14 cellular contexts compared by ENCODE assay signal in the genomic region with DNA sequence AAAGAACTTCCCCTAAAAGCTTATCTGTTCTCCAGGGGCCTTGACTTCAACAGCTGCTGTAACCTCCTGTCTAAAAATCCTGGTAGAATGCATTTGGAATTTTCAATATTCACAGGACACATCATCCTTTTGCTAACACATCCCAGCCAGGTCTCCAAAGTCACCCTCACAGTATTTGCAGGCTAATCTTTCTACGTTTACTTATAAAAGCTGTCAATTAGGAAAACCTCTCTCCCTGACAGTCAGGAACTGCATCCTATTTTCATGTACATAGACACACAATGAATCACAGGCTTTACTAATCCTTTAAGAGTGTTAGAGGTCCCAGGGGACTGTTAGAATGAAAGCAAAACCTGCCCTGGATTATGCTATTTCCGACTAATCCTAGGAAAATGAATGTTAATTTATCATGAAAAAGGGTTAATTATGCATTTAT.
DNase-seq lines count a peak whose midpoint lies in the region; ATAC-seq, FAIRE-seq and TF ChIP-seq lines count a peak whose summit lies in the region.
"Had no signal": no experiment of that assay in that cellular context is flagged by ENCODE, and none has a peak within 500 bp of the region (broad histone marks: within the 10 kb centered on the region; RNA-seq: fewer than 3 reads in every experiment).

No MANE protein-coding gene starts in this region.

- H2BK12ac ChIP-seq in H9 (ENCODE audit: insufficient read length, low read depth, low read length) = no peak overlapping the region

- ATAC-seq in HG02759 (IDR thresholded peaks at IDR 0.05; ENCODE audit: unreplicated experiment) = no peak
- ATAC-seq in gastroesophageal sphincter = no peak
- ATAC-seq: activated CD8-positive, alpha-beta memory T cell treated with anti-CD3 and anti-CD28 coated beads, Interleukin-2, amount 10 ng/mL, durations not matched to agents 7 days and 5 days had no signal

- H3K27ac ChIP-seq in astrocyte (ENCODE audit: low read depth, low read length) (no peak overlapping the region), H9 (ENCODE audit: insufficient read length, low read depth, low read length) (no peak overlapping the region), gastroesophageal sphincter (no peak overlapping the region)
- H3K27ac ChIP-seq: right atrium auricular region, SJSA1 had no signal

- no peak overlapping the region for H3K4ac ChIP-seq in H9 (ENCODE audit: low read depth, low read length)

- H3K9ac ChIP-seq in astrocyte (ENCODE audit: low read length) (no peak overlapping the region), H9 (ENCODE audit: extremely low read depth, insufficient read length, low read length) (no peak overlapping the region)

- no peak overlapping the region for H3K14ac ChIP-seq in H9 (ENCODE audit: insufficient read depth, low read length)

- H3K4me2 ChIP-seq in astrocyte (ENCODE audit: low read length) = peak overlapping the region; percentile 25
- no peak overlapping the region for H3K4me2 ChIP-seq in H9 (ENCODE audit: insufficient read depth, insufficient read length, low read length)

- H3K4me3 Mint-ChIP-seq in HFFc6 = peak overlapping the region; percentile 1
- H3K4me3 Mint-ChIP-seq in astrocyte (ENCODE audit: unreplicated experiment) = no peak overlapping the region
- H3K4me3 Mint-ChIP-seq in H9 = no peak overlapping the region; a peak in 1 of 5 replicates
- H3K4me3 Mint-ChIP-seq: activated CD8-positive, alpha-beta memory T cell treated with anti-CD3 and anti-CD28 coated beads, Interleukin-2, amount 10 ng/mL, durations not matched to agents 7 days and 5 days had no signal

- H2BK120ac ChIP-seq in H9 (ENCODE audit: low read depth, low read length, poor library complexity, severe bottlenecking) = no peak overlapping the region

- no peak overlapping the region for H3K4me3 ChIP-seq in astrocyte (ENCODE audit: insufficient read depth, low read depth, low read length)
- H3K4me3 ChIP-seq in gastroesophageal sphincter = no peak overlapping the region
- H3K4me3 ChIP-seq: right atrium auricular region, SJSA1 had no signal

- H2AK5ac ChIP-seq in H9 (ENCODE audit: insufficient read length, low read length) = no peak overlapping the region

- H2BK5ac ChIP-seq in H9 (ENCODE audit: insufficient read length, low read length) = no peak overlapping the region

- DNase-seq in AG20443 (ENCODE audit: low spot score) (peak; percentile 65), HFFc6 (peak; percentile 28), astrocyte (ENCODE audit: low read depth) (peak; percentile 25), myocyte (ENCODE audit: low read depth) (peak; percentile 72), posterior vena cava (ENCODE audit: low spot score) (no peak), H9 (no peak)
- DNase-seq: activated CD8-positive, alpha-beta memory T cell treated with anti-CD3 and anti-CD28 coated beads, Interleukin-2, amount 10 ng/mL, durations not matched to agents 7 days and 5 days; activated naive CD4-positive, alpha-beta T cell treated with anti-CD3 and anti-CD28 coated beads, Interleukin-2, amount 50 U/mL, for 16 hours; C1 segment of cervical spinal cord; erythroblast had no signal

- H4K5ac ChIP-seq in H9 (ENCODE audit: insufficient read length, low read depth, low read length) = no peak overlapping the region

- H3K36me3 Mint-ChIP-seq in HFFc6 (ENCODE audit: low read depth) (no peaks in the 10 kb centered on the region), astrocyte (ENCODE audit: low read depth, unreplicated experiment) (peaks cover 2% of the 10 kb centered on the region), H9 (ENCODE audit: insufficient read depth in 1 of 3, low read depth in 3 of 3) (peaks cover 11 to 23% (median 12%) of the 10 kb centered on the region in 3 experiments; a peak in 6 of 7 replicates)
- H3K36me3 Mint-ChIP-seq: activated CD8-positive, alpha-beta memory T cell treated with anti-CD3 and anti-CD28 coated beads, Interleukin-2, amount 10 ng/mL, durations not matched to agents 7 days and 5 days had no signal

- H2BK20ac ChIP-seq in H9 (ENCODE audit: low read depth, low read length, poor library complexity, severe bottlenecking) = no peak overlapping the region

- H3K27me3 Mint-ChIP-seq in HFFc6 (ENCODE audit: insufficient read depth) = no peaks in the 10 kb centered on the region; the same call in 1 of the 2 replicates
- H3K27me3 Mint-ChIP-seq in astrocyte (ENCODE audit: low read depth, unreplicated experiment) = peaks cover 4% of the 10 kb centered on the region
- peaks cover 5% of the 10 kb centered on the region for H3K27me3 Mint-ChIP-seq in H9 (ENCODE audit: low read depth)
- H3K27me3 Mint-ChIP-seq: activated CD8-positive, alpha-beta memory T cell treated with anti-CD3 and anti-CD28 coated beads, Interleukin-2, amount 10 ng/mL, durations not matched to agents 7 days and 5 days had no signal

- H3K36me3 ChIP-seq in astrocyte (ENCODE audit: insufficient read depth, low read length) = no peaks in the 10 kb centered on the region
- no peaks in the 10 kb centered on the region for H3K36me3 ChIP-seq in gastroesophageal sphincter
- H3K36me3 ChIP-seq: right atrium auricular region, SJSA1 had no signal

- H3K23me2 ChIP-seq in H9 (ENCODE audit: insufficient read length, low read depth, low read length, poor library complexity, severe bottlenecking) = peaks cover 3% of the 10 kb centered on the region

- intact Hi-C loops in posterior vena cava (cut with DNase I) = no loop called here

- H3K18ac ChIP-seq in H9 (ENCODE audit: insufficient read length, low read depth, low read length) = no peak overlapping the region

- H3K23ac ChIP-seq in H9 (ENCODE audit: insufficient read length, low read depth, low read length) = no peak overlapping the region

- peak; percentile 66 for FAIRE-seq in astrocyte (lab: Jason Lieb, UNC)

- no peak overlapping the region for H4K8ac ChIP-seq in H9 (replicated peaks; ENCODE audit: insufficient read length, low read depth, low read length)

- no peaks in the 10 kb centered on the region for H3K27me3 ChIP-seq in astrocyte (ENCODE audit: insufficient read depth, low read length)
- no peaks in the 10 kb centered on the region for H3K27me3 ChIP-seq in H9 (ENCODE audit: insufficient read depth, low read length)
- no peaks in the 10 kb centered on the region for H3K27me3 ChIP-seq in gastroesophageal sphincter
- H3K27me3 ChIP-seq: right atrium auricular region, SJSA1 had no signal

- H2BK15ac ChIP-seq in H9 (ENCODE audit: low read depth, low read length) = no peak overlapping the region

- H3K27ac Mint-ChIP-seq in HFFc6 (no peak overlapping the region; the same call in 1 of the 2 replicates), astrocyte (ENCODE audit: unreplicated experiment) (no peak overlapping the region), H9 (peak overlapping the region in 1 of 3 experiments; percentile 76; a peak in 2 of 7 replicates)
- H3K27ac Mint-ChIP-seq: activated CD8-positive, alpha-beta memory T cell treated with anti-CD3 and anti-CD28 coated beads, Interleukin-2, amount 10 ng/mL, durations not matched to agents 7 days and 5 days had no signal

- TF ChIP-seq CTCF in HFFc6 (IDR thresholded peaks at IDR 0.05) (no peak), astrocyte (IDR thresholded peaks at IDR 0.05; ENCODE audit: insufficient read depth, low read depth, low read length) (no peak), H9 (conservative IDR thresholded peaks at IDR 0.05) (no peak), gastroesophageal sphincter (IDR thresholded peaks at IDR 0.05) (no peak)

- H4K91ac ChIP-seq in H9 (ENCODE audit: insufficient read length, low read depth, low read length) = no peak overlapping the region

- no peaks in the 10 kb centered on the region for H4K20me1 ChIP-seq in astrocyte (ENCODE audit: insufficient read depth, low read length)
- H4K20me1 ChIP-seq in H9 (ENCODE audit: control insufficient read depth, insufficient read depth, insufficient read length) = no peaks in the 10 kb centered on the region

- H2AFZ ChIP-seq in astrocyte (ENCODE audit: low read depth, low read length) (no peak overlapping the region), H9 (ENCODE audit: low read length) (no peak overlapping the region)

- H3K4me1 ChIP-seq in astrocyte (ENCODE audit: insufficient read depth, low read length) (no peaks in the 10 kb centered on the region), H9 (ENCODE audit: insufficient read depth, low read length) (peaks cover 2% of the 10 kb centered on the region), gastroesophageal sphincter (no peaks in the 10 kb centered on the region)
- H3K4me1 ChIP-seq: right atrium auricular region had no signal

- H3K56ac ChIP-seq in H9 (ENCODE audit: insufficient read length, low read depth, low read length) = no peak overlapping the region

- H3K4me1 Mint-ChIP-seq in HFFc6 (ENCODE audit: low read depth) (peaks cover 22% of the 10 kb centered on the region), astrocyte (ENCODE audit: low read depth, unreplicated experiment) (peaks cover 14% of the 10 kb centered on the region), H9 (peaks cover 30 to 32% of the 10 kb centered on the region in 2 experiments)
- H3K4me1 Mint-ChIP-seq: activated CD8-positive, alpha-beta memory T cell treated with anti-CD3 and anti-CD28 coated beads, Interleukin-2, amount 10 ng/mL, durations not matched to agents 7 days and 5 days had no signal

- H3K9me3 Mint-ChIP-seq in HFFc6 (0 out of 2 replicates have a peak, but pooled peaks cover 4% of the 10 kb centered on the region), astrocyte (ENCODE audit: unreplicated experiment) (peaks cover 10% of the 10 kb centered on the region), H9 (peaks cover 13 to 16% of the 10 kb centered on the region in 2 experiments)

- no CpG with 5 or more reads among the region's 2 CpGs for whole genome bisulfite sequencing in H9 (ENCODE audit: extremely low coverage, insufficient read length, low lambda C conversion rate)
- 21 to 33% methylated on average over 2 of the region's 2 CpGs for WGBS in gastroesophageal sphincter (ENCODE audit: low coverage in 1 of 2), 2 donors

- no peak for TF ChIP-seq EP300 in gastroesophageal sphincter (IDR thresholded peaks at IDR 0.05)

- no peaks in the 10 kb centered on the region for H3K9me3 ChIP-seq in astrocyte (ENCODE audit: insufficient read depth, low read depth, low read length)
- H3K9me3 ChIP-seq in H9 (ENCODE audit: control insufficient read depth, low read depth, low read length) = no peaks in the 10 kb centered on the region
- peaks cover 0 to 11% (median 0%) of the 10 kb centered on the region in 3 donors for H3K9me3 ChIP-seq in gastroesophageal sphincter
- H3K9me3 ChIP-seq: SJSA1 had no signal

- H3K79me2 ChIP-seq in astrocyte (ENCODE audit: insufficient read depth, low read length) (no peaks in the 10 kb centered on the region), H9 (ENCODE audit: insufficient read depth, low read length) (no peaks in the 10 kb centered on the region)

- TF ChIP-seq POLR2A in gastroesophageal sphincter (IDR thresholded peaks at IDR 0.05) = no peak

- no peak overlapping the region for H3T11ph ChIP-seq in H9 (ENCODE audit: low read length)

- no peaks in the 10 kb centered on the region for H3K79me1 ChIP-seq in H9 (ENCODE audit: insufficient read depth, low read depth, low read length, poor library complexity, severe bottlenecking)

Comparison
In these comparisons a context has a peak if more than half of its experiments do, and no peak if none do; other contexts are left out.
1. DNase-seq: peak in AG20443 (single experiment), HFFc6 (single experiment), astrocyte (single experiment) and myocyte (single experiment); none in posterior vena cava (single experiment) and H9 (single experiment).